Comparison of ENCODE assay signal across 8 cellular contexts in the genomic region with DNA sequence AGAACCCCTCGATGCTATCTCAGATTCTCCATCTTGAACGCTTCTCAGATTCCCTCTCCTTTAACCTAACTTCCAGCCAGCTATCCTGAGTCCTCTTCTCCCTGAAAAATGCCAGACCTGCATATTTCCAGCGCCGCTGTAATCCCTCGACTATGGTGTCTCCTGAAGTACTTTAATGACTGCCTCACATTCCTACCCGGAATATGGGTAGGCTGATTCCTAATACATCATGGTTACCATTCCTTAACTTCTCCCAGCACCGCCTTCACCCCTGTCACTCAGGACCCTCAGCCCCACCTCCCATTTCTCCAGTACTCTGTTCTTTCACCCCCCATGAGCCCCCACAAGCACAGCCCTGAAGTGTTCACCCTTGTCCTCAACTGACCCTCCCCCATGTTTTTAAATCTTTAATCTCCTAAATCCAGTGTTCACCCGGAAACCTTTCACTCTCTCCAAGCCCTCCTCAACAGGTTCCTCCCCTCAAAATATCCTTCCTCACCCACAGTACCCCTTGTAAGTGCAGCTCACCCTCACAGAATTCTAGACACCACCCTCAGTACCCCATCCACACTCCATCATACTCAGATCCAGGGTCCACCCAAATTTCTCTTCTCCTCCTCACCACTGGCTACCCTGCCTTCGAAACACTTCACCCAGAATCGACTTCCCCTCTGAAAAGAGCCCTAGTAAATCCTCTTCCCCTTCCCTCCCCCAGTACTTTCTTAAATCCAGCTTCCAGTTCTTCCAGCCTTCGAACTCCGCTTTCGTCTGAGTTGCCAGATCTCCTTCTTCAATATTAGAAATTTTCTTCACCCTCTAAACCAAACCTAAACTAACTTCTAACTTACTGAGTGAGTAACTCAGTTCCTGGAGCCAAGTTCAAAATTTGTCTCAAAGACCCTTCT. TPM values are rescaled to one million over a fixed set of nuclear protein-coding genes. Genes with fewer than 3 reads are reported as not detected.
A peak's percentile ranks its signal among the peaks of the same experiment; 100 is the strongest.
DNase-seq lines count a peak whose midpoint lies in the region; ATAC-seq and TF ChIP-seq lines count a peak whose summit lies in the region.

No MANE protein-coding gene starts in this region.

- H3K36me3 Mint-ChIP-seq in HFFc6 (ENCODE audit: low read depth): peaks cover 12% of the 10 kb centered on the region
- peaks cover 18% of the 10 kb centered on the region for H3K36me3 Mint-ChIP-seq in activated naive CD8-positive, alpha-beta T cell treated with anti-CD3 and anti-CD28 coated beads for 36 hours

- DNase-seq in HFFc6 (no peak), spleen (no peak), retina (no peak)
- no peak for DNase-seq in activated naive CD8-positive, alpha-beta T cell treated with anti-CD3 and anti-CD28 coated beads for 36 hours

- no peaks in the 10 kb centered on the region for H3K9me3 Mint-ChIP-seq in HFFc6
- no peaks in the 10 kb centered on the region for H3K9me3 Mint-ChIP-seq in activated naive CD8-positive, alpha-beta T cell treated with anti-CD3 and anti-CD28 coated beads for 36 hours

- no peaks in the 10 kb centered on the region for H3K9me3 ChIP-seq in spleen

- intact Hi-C loops in spleen (cut with DNase I; ENCODE audit: low total_unique reads): no loop called here

- ATAC-seq in GM18868 (IDR thresholded peaks at IDR 0.05; ENCODE audit: unreplicated experiment) (no peak), HG03354 (IDR thresholded peaks at IDR 0.05; ENCODE audit: poor library complexity, severe bottlenecking, unreplicated experiment) (no peak)

- H3K36me3 ChIP-seq in ACC112 (ENCODE audit: insufficient read depth, low read length): peaks cover 11% of the 10 kb centered on the region
- peaks cover 4 to 21% (median 16%) of the 10 kb centered on the region in 6 donors for H3K36me3 ChIP-seq in spleen

- peak overlapping the region; percentile 97 for H2AFZ ChIP-seq in ACC112 (ENCODE audit: low read length, unreplicated experiment)

- H3K4me3 Mint-ChIP-seq in HFFc6: peak overlapping the region; percentile 95
- peak overlapping the region; percentile 90 for H3K4me3 Mint-ChIP-seq in activated naive CD8-positive, alpha-beta T cell treated with anti-CD3 and anti-CD28 coated beads for 36 hours

- 27 to 34% (median 30%) methylated on average over 13 of the region's 13 CpGs for WGBS in spleen, 5 donors

- no peaks in the 10 kb centered on the region for H3K27me3 ChIP-seq in ACC112 (ENCODE audit: insufficient read depth, low read length)
- H3K27me3 ChIP-seq in spleen (replicated peaks in 1 of 7): no peaks in the 10 kb centered on the region

- peaks cover 2% of the 10 kb centered on the region for H3K27me3 Mint-ChIP-seq in HFFc6 (ENCODE audit: insufficient read depth)
- no peaks in the 10 kb centered on the region for H3K27me3 Mint-ChIP-seq in activated naive CD8-positive, alpha-beta T cell treated with anti-CD3 and anti-CD28 coated beads for 36 hours

- H3K4me3 ChIP-seq in ACC112 (ENCODE audit: low read depth, low read length): peak overlapping the region; percentile 92
- peak overlapping the region; percentile 87 for H3K4me3 ChIP-seq in iPS-11a (ENCODE audit: low read depth, low read length)
- peak overlapping the region; percentile 72 to 93 (median 77) for H3K4me3 ChIP-seq in spleen

- TF ChIP-seq POLR2A in spleen (IDR thresholded peaks at IDR 0.05): no peak

- H3K4me1 Mint-ChIP-seq in HFFc6 (ENCODE audit: low read depth): peaks cover 37% of the 10 kb centered on the region
- H3K4me1 Mint-ChIP-seq in activated naive CD8-positive, alpha-beta T cell treated with anti-CD3 and anti-CD28 coated beads for 36 hours: peaks cover 20% of the 10 kb centered on the region

- peaks cover 18% of the 10 kb centered on the region for H3K79me2 ChIP-seq in ACC112 (ENCODE audit: control insufficient read depth, insufficient read depth, low read length, unreplicated experiment)

- TF ChIP-seq CTCF in HFFc6 (IDR thresholded peaks at IDR 0.05): no peak
- no peak for TF ChIP-seq CTCF in spleen (IDR thresholded peaks at IDR 0.05 in 8 of 11, conservative IDR thresholded peaks at IDR 0.05 in 3 of 11)

- H3K27ac ChIP-seq in ACC112 (ENCODE audit: low read depth, low read length): peak overlapping the region; percentile 59
- H3K27ac ChIP-seq in spleen: peak overlapping the region; percentile 97 to 100 (median 99)

- peaks cover 22% of the 10 kb centered on the region for H3K4me1 ChIP-seq in ACC112 (ENCODE audit: control insufficient read depth, insufficient read depth, low read length, unreplicated experiment)
- peaks cover 16 to 53% (median 31%) of the 10 kb centered on the region in 6 donors for H3K4me1 ChIP-seq in spleen

- peak overlapping the region; percentile 96 for H3K27ac Mint-ChIP-seq in HFFc6
- peak overlapping the region; percentile 93 for H3K27ac Mint-ChIP-seq in activated naive CD8-positive, alpha-beta T cell treated with anti-CD3 and anti-CD28 coated beads for 36 hours

RNA-seq across cellular contexts. Expression of a gene that starts 0.9 kb away (rescaled TPM):
- total RNA-seq in HFFc6 (2021; fragmentation: NEBNext Ultra II Directional; extraction: Animal tissue kit (Norgen Biotek cat#: 25700)): 10 to 100 TPM; 12.0 to 14.4 (median 12.7) TPM
- 10 to 100 TPM; 21.6 to 24.6 TPM for total RNA-seq in activated naive CD8-positive, alpha-beta T cell treated with anti-CD3 and anti-CD28 coated beads for 36 hours
- 10 to 100 TPM; 14.1 to 30.9 (median 20.9) TPM for total RNA-seq in spleen
- polyA plus RNA-seq in spleen: 10 to 100 TPM in 1 of 3 donors, 1 to 10 TPM in 2; 7.1 to 11.3 (median 8.1) TPM

RNA-seq across cellular contexts. Expression of a gene that starts 22.9 kb away (rescaled TPM):
- 10 to 100 TPM; 44.6 to 54.9 (median 49.6) TPM for total RNA-seq in HFFc6 (2021; fragmentation: NEBNext Ultra II Directional; extraction: Animal tissue kit (Norgen Biotek cat#: 25700))
- total RNA-seq in activated naive CD8-positive, alpha-beta T cell treated with anti-CD3 and anti-CD28 coated beads for 36 hours: 10 to 100 TPM; 43.4 to 44.8 TPM
- 10 to 100 TPM; 35.3 to 49.9 (median 45.2) TPM for total RNA-seq in spleen
- polyA plus RNA-seq in spleen: 10 to 100 TPM; 63.7 to 71.8 (median 71.7) TPM

RNA-seq across cellular contexts. Expression of a gene that starts 40.8 kb away (rescaled TPM):
- total RNA-seq in HFFc6 (2021; fragmentation: NEBNext Ultra II Directional; extraction: Animal tissue kit (Norgen Biotek cat#: 25700)): 10 to 100 TPM; 34.9 to 54.2 (median 47.1) TPM
- 100 to 1,000 TPM; 114 to 118 TPM for total RNA-seq in activated naive CD8-positive, alpha-beta T cell treated with anti-CD3 and anti-CD28 coated beads for 36 hours
- total RNA-seq in spleen: 10 to 100 TPM; 26.5 to 39.7 (median 34.1) TPM
- 100 to 1,000 TPM in 2 of 3 donors, 10 to 100 TPM in 1; 83.9 to 105 (median 104) TPM for polyA plus RNA-seq in spleen

RNA-seq across cellular contexts. Expression of a gene that starts 55.1 kb away (rescaled TPM):
- under 1 TPM in 1 of 6 experiments, not detected in 5; 0.09 TPM for total RNA-seq in HFFc6 (2021; fragmentation: NEBNext Ultra II Directional; extraction: Animal tissue kit (Norgen Biotek cat#: 25700))
- total RNA-seq in activated naive CD8-positive, alpha-beta T cell treated with anti-CD3 and anti-CD28 coated beads for 36 hours: not detected
- total RNA-seq in spleen: under 1 TPM in 1 of 7 donors, not detected in 6; 0.10 TPM
- polyA plus RNA-seq in spleen: under 1 TPM; 0.02 to 0.19 (median 0.07) TPM
